Comparison of ENCODE assay signal across 20 cellular contexts in genomic region chr13:28358673-28359072, GRCh38.
"Had no signal": no experiment of that assay in that cellular context is flagged by ENCODE, and none has a peak within 500 bp of the region (broad histone marks: within the 10 kb centered on the region; RNA-seq: fewer than 3 reads in every experiment).

No MANE protein-coding gene starts in this region.

- H3K36me3 Mint-ChIP-seq: activated naive CD4-positive, alpha-beta T cell treated with anti-CD3 and anti-CD28 coated beads, Interleukin-2, amount 50 U/mL, for 24 hours; brain had no signal

- H3K27ac Mint-ChIP-seq: activated naive CD4-positive, alpha-beta T cell treated with anti-CD3 and anti-CD28 coated beads, Interleukin-2, amount 50 U/mL, for 24 hours; brain had no signal

- ATAC-seq: foreskin keratinocyte, SK-N-SH treated with all-trans-retinoic acid at 6 μM for 48 hours had no signal

- H3K4me3 ChIP-seq: right lobe of liver, transverse colon had no signal

- DNase-seq: activated CD4-positive, alpha-beta T cell treated with anti-CD3 and anti-CD28 coated beads, Interleukin-2, amount 50 U/mL, for 4 hours; activated CD4-positive, CD25-positive, alpha-beta regulatory T cell; activated CD8-positive, alpha-beta memory T cell treated with anti-CD3 and anti-CD28 coated beads, Interleukin-2, amount 10 ng/mL, durations not matched to agents 7 days and 5 days; activated effector memory CD4-positive, alpha-beta T cell treated with anti-CD3 and anti-CD28 coated beads, Interleukin-2, amount 50 U/mL, for 16 hours; activated T-cell treated with anti-CD3 and anti-CD28 coated beads, Interleukin-2, amount 50 U/mL, for 48 hours; cortex of kidney; effector CD8-positive, alpha-beta T cell; foreskin keratinocyte; glutamatergic neuron; hypothalamus; kidney glomerular epithelial cell; left ventricle myocardium superior; mesendoderm; right lobe of liver; stimulated activated naive CD8-positive, alpha-beta T cell treated with anti-CD3 and anti-CD28 coated beads, Interleukin-15, Interleukin-2, amounts not matched to agents 100 U/mL and 50 U/mL, for 24 hours; transverse colon had no signal

- H3K27me3 Mint-ChIP-seq: activated naive CD4-positive, alpha-beta T cell treated with anti-CD3 and anti-CD28 coated beads, Interleukin-2, amount 50 U/mL, for 24 hours; central memory CD8-positive, alpha-beta T cell had no signal

- H3K4me1 Mint-ChIP-seq: brain had no signal

- H3K27me3 ChIP-seq: foreskin keratinocyte, right lobe of liver, transverse colon had no signal

- H3K27ac ChIP-seq: foreskin keratinocyte, right lobe of liver, transverse colon had no signal

- H3K9me3 Mint-ChIP-seq: activated naive CD4-positive, alpha-beta T cell treated with anti-CD3 and anti-CD28 coated beads, Interleukin-2, amount 50 U/mL, for 24 hours; central memory CD8-positive, alpha-beta T cell had no signal

- H3K4me1 ChIP-seq: foreskin keratinocyte, right lobe of liver had no signal

- H3K36me3 ChIP-seq: right lobe of liver, transverse colon had no signal

- H3K4me3 Mint-ChIP-seq: activated CD8-positive, alpha-beta memory T cell treated with anti-CD3 and anti-CD28 coated beads, Interleukin-2, amount 10 ng/mL, durations not matched to agents 7 days and 5 days; activated naive CD4-positive, alpha-beta T cell treated with anti-CD3 and anti-CD28 coated beads, Interleukin-2, amount 50 U/mL, for 24 hours; brain; central memory CD8-positive, alpha-beta T cell had no signal

- H3K9me3 ChIP-seq: right lobe of liver, transverse colon had no signal
